ENCODE assay signal across 21 cellular contexts in genomic region chrX:136207546-136207945, GRCh38. TPM values are rescaled to one million over a fixed set of nuclear protein-coding genes. Genes with fewer than 3 reads are reported as not detected.
DNase-seq lines count a peak whose midpoint lies in the region; ATAC-seq and TF ChIP-seq lines count a peak whose summit lies in the region.
"Had no signal": no experiment of that assay in that cellular context is flagged by ENCODE, and none has a peak within 500 bp of the region (broad histone marks: within the 10 kb centered on the region; RNA-seq: fewer than 3 reads in every experiment).

No MANE protein-coding gene starts in this region.

- H2BK5ac ChIP-seq in IMR-90 (ENCODE audit: low read depth, low read length, poor library complexity, severe bottlenecking) = no peak overlapping the region

- no peak overlapping the region for H3K18ac ChIP-seq in IMR-90 (ENCODE audit: low read depth, low read length)

- H3K14ac ChIP-seq in IMR-90 (replicated peaks; ENCODE audit: low read depth, low read length) = no peak overlapping the region

- no peak overlapping the region for H2BK20ac ChIP-seq in IMR-90 (ENCODE audit: low read depth, low read length)

- H3K9me1 ChIP-seq in IMR-90 (ENCODE audit: insufficient read depth, low read length) = no peaks in the 10 kb centered on the region; the same call in 1 of the 2 replicates

- H3K4me3 ChIP-seq in IMR-90 (ENCODE audit: insufficient read depth, low read depth, low read length) = no peak overlapping the region
- H3K4me3 ChIP-seq in ascending aorta = peak overlapping the region in 1 of 2 donors; percentile 51
- H3K4me3 ChIP-seq in rectal smooth muscle tissue (ENCODE audit: low read length) = no peak overlapping the region
- peak overlapping the region; percentile 11 for H3K4me3 ChIP-seq in thoracic aorta
- H3K4me3 ChIP-seq: A549 had no signal

- no TSS peak for BruUV-seq in IMR-90 (replicated peaks; lab: Mats Ljungman, UMichigan)

- no peaks in the 10 kb centered on the region for H4K20me1 ChIP-seq in IMR-90 (ENCODE audit: insufficient read depth, low read length)

- no peak overlapping the region for H2BK120ac ChIP-seq in IMR-90 (ENCODE audit: low read depth, low read length)

- H3K27me3 ChIP-seq in IMR-90 (ENCODE audit: control insufficient read depth, insufficient read depth, low read length) (no peaks in the 10 kb centered on the region; the same call in 1 of the 2 replicates), ascending aorta (no peaks in the 10 kb centered on the region), rectal smooth muscle tissue (ENCODE audit: control insufficient read depth, insufficient read depth, low read length) (no peaks in the 10 kb centered on the region), thoracic aorta (replicated peaks; ENCODE audit: insufficient read depth) (no peaks in the 10 kb centered on the region)

- POLR2A ChIA-PET in IMR-90 (lab: Charles Lee; ENCODE audit: unreplicated experiment) = no interaction called here

- no peak overlapping the region for H2AK5ac ChIP-seq in IMR-90 (ENCODE audit: low read depth, low read length)

- H4K91ac ChIP-seq in IMR-90 (ENCODE audit: insufficient read depth, low read depth, low read length) = no peak overlapping the region

- in situ Hi-C loops in IMR-90 (cut with MboI; ENCODE audit: low sequenced_read_pairs) = loop anchor here (5.0 kb wide), 1 partner anchor 175 kb away; no protein-coding TSS in a partner anchor

- CTCF ChIA-PET in IMR-90 (lab: Yijun Ruan, JAX) = no interaction called here

- no peak for TF ChIP-seq RAD21 in IMR-90 (IDR thresholded peaks at IDR 0.05; ENCODE audit: low read length)

- H2BK15ac ChIP-seq in IMR-90 (ENCODE audit: low read depth, low read length) = no peak overlapping the region

- intact Hi-C loops in IMR-90 (cut with micrococcal nuclease) (no loop called here), ascending aorta (cut with DNase I) (no loop called here)

- no peak for TF ChIP-seq POLR2A in IMR-90 (IDR thresholded peaks at IDR 0.05; ENCODE audit: low read depth, low read length)

- H3K9me3 ChIP-seq in IMR-90 (ENCODE audit: control insufficient read depth, insufficient read depth, low read length) (no peaks in the 10 kb centered on the region), ascending aorta (no peaks in the 10 kb centered on the region), thoracic aorta (no peaks in the 10 kb centered on the region)
- H3K9me3 ChIP-seq: A549 had no signal

- no peak overlapping the region for H4K5ac ChIP-seq in IMR-90 (ENCODE audit: low read depth, low read length)

- H2AK9ac ChIP-seq in IMR-90 (replicated peaks; ENCODE audit: low read depth, low read length, poor library complexity) = no peak overlapping the region

- no peak overlapping the region for H4K8ac ChIP-seq in IMR-90 (ENCODE audit: low read depth in 2 of 2, low read length in 2 of 2)

- TF ChIP-seq CTCF in IMR-90 (conservative IDR thresholded peaks at IDR 0.05; ENCODE audit: low read depth, low read length) = no peak
- TF ChIP-seq CTCF in ascending aorta (IDR thresholded peaks at IDR 0.05) = no peak
- TF ChIP-seq CTCF in thoracic aorta (IDR thresholded peaks at IDR 0.05) = no peak

- no peak overlapping the region for H3K4me2 ChIP-seq in IMR-90 (ENCODE audit: low read depth, low read length)
- H3K4me2 ChIP-seq: A549 had no signal

- H3K4ac ChIP-seq in IMR-90 (ENCODE audit: low read depth, low read length) = peak overlapping the region; percentile 9; the same call in 1 of the 2 replicates

- H3K79me1 ChIP-seq in IMR-90 (ENCODE audit: low read depth in 1 of 2, low read length in 2 of 2) = no peaks in the 10 kb centered on the region

- H3K27ac ChIP-seq in IMR-90 (ENCODE audit: insufficient read depth, low read length) = no peak overlapping the region
- peak overlapping the region; percentile 60 to 62 for H3K27ac ChIP-seq in ascending aorta
- H3K27ac ChIP-seq in rectal smooth muscle tissue (ENCODE audit: low read depth, low read length) = peak overlapping the region; percentile 74
- peak overlapping the region; percentile 71 to 82 for H3K27ac ChIP-seq in thoracic aorta
- H3K27ac ChIP-seq: A549 had no signal

- DNase-seq in IMR-90 = no peak
- DNase-seq in ascending aorta (ENCODE audit: low spot score in 2 of 2) = no peak
- DNase-seq in thoracic aorta (ENCODE audit: low spot score) = no peak
- DNase-seq in SK-N-DZ (ENCODE audit: low spot score) = no peak
- DNase-seq: GOT3, HCEC 1CT, MV-4-11, NCI-H1105 treated with DMSO at 0.1 percent for 48 hours, NCI-H1694, NCI-H2081, NCI-H2171 treated with DMSO at 0.1 percent for 48 hours, NCI-H524 treated with DMSO at 0.1 percent for 48 hours, NCI-H82, OCI-M1, RPMI8226, SHP77 had no signal

- dilution Hi-C loops in IMR-90 (cut with HindIII; ENCODE audit: low sequenced_read_pairs, unreplicated experiment) = no loop called here

- ATAC-seq in IMR-90 (ENCODE audit: low read depth) (no peak), thoracic aorta (ENCODE audit: insufficient number of reproducible peaks, low FRiP score, low read depth) (no peak), GM19351 (IDR thresholded peaks at IDR 0.05; ENCODE audit: unreplicated experiment) (no peak), GM19395 (IDR thresholded peaks at IDR 0.05; ENCODE audit: unreplicated experiment) (no peak), HG03097 (IDR thresholded peaks at IDR 0.05; ENCODE audit: low FRiP score, unreplicated experiment) (no peak)
- ATAC-seq: A549 had no signal

- no peak overlapping the region for H2AFZ ChIP-seq in IMR-90 (replicated peaks; ENCODE audit: low read length, poor library complexity)

- no peak overlapping the region for H3K56ac ChIP-seq in IMR-90 (ENCODE audit: extremely low read depth, insufficient read depth, low read length)

- H3K4me1 ChIP-seq in IMR-90 (ENCODE audit: control insufficient read depth, insufficient read depth, low read length) (peaks cover 6% of the 10 kb centered on the region), ascending aorta (peaks cover 12 to 37% of the 10 kb centered on the region in 2 donors), rectal smooth muscle tissue (ENCODE audit: control insufficient read depth, insufficient read depth, low read length) (peaks cover 31% of the 10 kb centered on the region), thoracic aorta (ENCODE audit: control insufficient read depth in 1 of 2, low read depth in 2 of 2) (peaks cover 16 to 67% of the 10 kb centered on the region in 2 donors)

- H3K9ac ChIP-seq in IMR-90 (ENCODE audit: low read depth, low read length) (no peak overlapping the region), rectal smooth muscle tissue (ENCODE audit: low read length) (no peak overlapping the region)

- H3K23ac ChIP-seq in IMR-90 (ENCODE audit: low read depth, low read length) = no peak overlapping the region

- H3K36me3 ChIP-seq in IMR-90 (ENCODE audit: control insufficient read depth, insufficient read depth, low read length) (peaks cover 31% of the 10 kb centered on the region), ascending aorta (peaks cover 22 to 31% of the 10 kb centered on the region in 2 donors), rectal smooth muscle tissue (ENCODE audit: control insufficient read depth, insufficient read depth, low read length) (peaks cover 5% of the 10 kb centered on the region), thoracic aorta (peaks cover 22% of the 10 kb centered on the region)

- 94% methylated on average over 2 of the region's 4 CpGs; no CpG with 5 or more reads in 1 of the 2 experiments for WGBS in IMR-90 (ENCODE audit: extremely low coverage in 2 of 2, insufficient read length in 1 of 2), 2 experiments

TF ChIP-seq in IMR-90, 13 proteins besides CTCF, POLR2A, EP300 and RAD21:
- TF ChIP-seq RFX5 (IDR thresholded peaks at IDR 0.05; ENCODE audit: low read depth, low read length) = no peak

RNA-seq across cellular contexts. Expression of gene MAP7D3, which starts 43.7 kb away (rescaled TPM):
- 21.7 and 23.8 TPM in 2 replicates for total RNA-seq in IMR-90 (2012; rRNA removed)
- polyA plus RNA-seq in IMR-90 (2012; rRNA removed) = 9.7 and 10.0 TPM in 2 replicates
- 4.4 and 5.7 TPM in 2 replicates for polyA plus RNA-seq in IMR-90 (2012; cell fraction: cytosol; rRNA removed)
- polyA plus RNA-seq in IMR-90 (2012; cell fraction: nucleus; rRNA removed; ENCODE audit: low replicate concordance) = 6.1 and 14.1 TPM in 2 replicates
- 7.9 TPM for total RNA-seq in ascending aorta
- total RNA-seq in thoracic aorta = 10 to 100 TPM; 41.6 to 44.5 TPM
- polyA plus RNA-seq in SK-N-DZ (2014; cell fraction: cytosol; rRNA removed) = 3.7 and 4.0 TPM in 2 replicates
- polyA plus RNA-seq in SK-N-DZ (2014; cell fraction: nucleus; rRNA removed) = 5.5 and 6.5 TPM in 2 replicates
